8 cellular contexts compared by ENCODE assay signal in genomic region chr2:55771612-55772011, GRCh38.
DNase-seq lines count a peak whose midpoint lies in the region; ATAC-seq, FAIRE-seq and TF ChIP-seq lines count a peak whose summit lies in the region.

No MANE protein-coding gene starts in this region.

- H3K9ac ChIP-seq in HepG2 (ENCODE audit: insufficient read depth, low read depth, low read length), result no peak overlapping the region

- TF ChIP-seq POLR2A in HepG2 (IDR thresholded peaks at IDR 0.05; ENCODE audit: insufficient read depth in 1 of 2, low read depth in 2 of 2, low read length in 2 of 2), result no peak

- CTCF ChIA-PET in HepG2 (lab: Yijun Ruan, JAX; ENCODE audit: low intra/inter-chr PET ratio, low total read pairs), result interaction anchor here (0.7 to 2.6 kb wide), 4 partner anchors 190 to 1745 kb away, joined by 3 to 38 read pairs (median 8); no protein-coding TSS in a partner anchor

- peak; percentile 45 to 87 (median 77) for TF ChIP-seq CTCF in ascending aorta (IDR thresholded peaks at IDR 0.05)
- peak; percentile 40 for TF ChIP-seq CTCF in HepG2 (CRISPR knock-in tag; IDR thresholded peaks at IDR 0.05)

- peak; percentile 50 for TF ChIP-seq RAD21 in HepG2 (CRISPR knock-in tag; IDR thresholded peaks at IDR 0.05)

- ATAC-seq in HepG2 (no peak), GM19395 (IDR thresholded peaks at IDR 0.05; ENCODE audit: unreplicated experiment) (no peak), HG03460 (IDR thresholded peaks at IDR 0.05; ENCODE audit: unreplicated experiment) (no peak), HG03039 (IDR thresholded peaks at IDR 0.05; ENCODE audit: unreplicated experiment) (no peak)

- POLR2A ChIA-PET in HepG2 (lab: Yijun Ruan, JAX), result no interaction called here

- H3K27me3 ChIP-seq in ascending aorta, result no peaks in the 10 kb centered on the region
- no peaks in the 10 kb centered on the region for H3K27me3 ChIP-seq in HepG2 (ENCODE audit: control insufficient read depth in 1 of 2, insufficient read depth in 2 of 2, low read length in 2 of 2)

- intact Hi-C loops in ascending aorta (cut with DNase I) (loop anchor here (1.0 to 10.0 kb wide), 5 partner anchors 53 to 238 kb away; partner anchors contain the start of gene EFEMP1), HepG2 (cut with micrococcal nuclease; ENCODE audit: unreplicated experiment) (loop anchor here (1.0 kb wide), 2 partner anchors 190 to 238 kb away; no protein-coding TSS in a partner anchor)

- H3K4me2 ChIP-seq in HepG2 (ENCODE audit: low read depth, low read length), result no peak overlapping the region

- WGBS in HepG2 (ENCODE audit: low lambda C conversion rate), result 1% methylated on average over 2 of the region's 2 CpGs

- BruUV-seq in HepG2 (replicated peaks; lab: Mats Ljungman, UMichigan), result no TSS peak

- H3K9me3 ChIP-seq in ascending aorta (no peaks in the 10 kb centered on the region), HepG2 (ENCODE audit: low read length) (no peaks in the 10 kb centered on the region)

- H3K79me2 ChIP-seq in HepG2 (ENCODE audit: insufficient read depth, low read length), result no peaks in the 10 kb centered on the region

- H3K27ac ChIP-seq in ascending aorta (no peak overlapping the region), HepG2 (ENCODE audit: extremely low read length, insufficient read depth, low read length) (no peak overlapping the region)

- H3K36me3 ChIP-seq in ascending aorta, result no peaks in the 10 kb centered on the region
- no peaks in the 10 kb centered on the region for H3K36me3 ChIP-seq in HepG2 (replicated peaks in 1 of 2; ENCODE audit: control insufficient read depth in 1 of 2, insufficient read depth in 2 of 2, low read length in 2 of 2)

- H3K4me1 ChIP-seq in ascending aorta (peaks cover 0 to 3% of the 10 kb centered on the region in 2 donors), HepG2 (ENCODE audit: insufficient read depth, low read length) (no peaks in the 10 kb centered on the region)

- in situ Hi-C loops in Caki2 (cut with HindIII; ENCODE audit: low pct_unique_long_range_greater_than_20kb, low sequenced_read_pairs) (loop anchor here (25.0 kb wide), 1 partner anchor 241 kb away; no protein-coding TSS in a partner anchor), HepG2 (cut with HindIII; ENCODE audit: extremely low pct_ligation_motif_present, low pct_unique_long_range_greater_than_20kb) (no loop called here)

- H2AFZ ChIP-seq in HepG2 (ENCODE audit: low read length), result no peak overlapping the region

- no peak for FAIRE-seq in HepG2 (lab: Jason Lieb, UNC)

- H3K4me3 ChIP-seq in ascending aorta (no peak overlapping the region), HepG2 (replicated peaks in 1 of 3; ENCODE audit: insufficient read depth in 1 of 3, low read depth in 2 of 3, low read length in 3 of 3) (no peak overlapping the region)

- TF ChIP-seq EP300 in HepG2 (IDR thresholded peaks at IDR 0.05; ENCODE audit: low read depth in 2 of 2, low read length in 2 of 2) (no peak), HepG2 (CRISPR knock-in tag; IDR thresholded peaks at IDR 0.05; ENCODE audit: borderline replicate concordance) (no peak)

- no peaks in the 10 kb centered on the region for H4K20me1 ChIP-seq in HepG2 (ENCODE audit: insufficient read depth, low read length)

- DNase-seq in Caki2 (ENCODE audit: low read depth), result peak; percentile 39
- DNase-seq in LHCN-M2 (ENCODE audit: low read depth), result peak; percentile 38
- no peak for DNase-seq in ascending aorta (ENCODE audit: low spot score in 2 of 2)
- peak; percentile 22 for DNase-seq in HepG2 (ENCODE audit: low spot score)
- no peak for DNase-seq in retina

TF ChIP-seq in HepG2, 621 proteins besides CTCF, POLR2A, EP300 and RAD21:
- TF ChIP-seq CEBPG (CRISPR knock-in tag; IDR thresholded peaks at IDR 0.05), result no peak
- TF ChIP-seq SMC3 (IDR thresholded peaks at IDR 0.05; ENCODE audit: low read length), result peak; percentile 69
- TF ChIP-seq STAG1 (CRISPR knock-in tag; IDR thresholded peaks at IDR 0.05), result peak; percentile 82
- TF ChIP-seq SCMH1 (CRISPR knock-in tag; IDR thresholded peaks at IDR 0.05; ENCODE audit: borderline replicate concordance), result no peak
- peak; percentile 44; the same call in 1 of the 2 replicates for TF ChIP-seq ZNF362 (CRISPR knock-in tag; IDR thresholded peaks at IDR 0.05; ENCODE audit: borderline replicate concordance)
- no peak for TF ChIP-seq ZNF18 (CRISPR knock-in tag; IDR thresholded peaks at IDR 0.05; ENCODE audit: insufficient replicate concordance)
- no peak for TF ChIP-seq ZUFSP (CRISPR knock-in tag; IDR thresholded peaks at IDR 0.05; ENCODE audit: borderline replicate concordance)
- no peak for TF ChIP-seq JDP2 (CRISPR knock-in tag; IDR thresholded peaks at IDR 0.05; ENCODE audit: borderline replicate concordance)

Comparison
In these comparisons a context has a peak if more than half of its experiments do, and no peak if none do; other contexts are left out.
1. DNase-seq: peak in Caki2 (single experiment), LHCN-M2 (single experiment) and HepG2 (single experiment); none in ascending aorta (0 of 2) and retina (single experiment).